Comparison of ENCODE assay signal across 8 cellular contexts in the genomic region with DNA sequence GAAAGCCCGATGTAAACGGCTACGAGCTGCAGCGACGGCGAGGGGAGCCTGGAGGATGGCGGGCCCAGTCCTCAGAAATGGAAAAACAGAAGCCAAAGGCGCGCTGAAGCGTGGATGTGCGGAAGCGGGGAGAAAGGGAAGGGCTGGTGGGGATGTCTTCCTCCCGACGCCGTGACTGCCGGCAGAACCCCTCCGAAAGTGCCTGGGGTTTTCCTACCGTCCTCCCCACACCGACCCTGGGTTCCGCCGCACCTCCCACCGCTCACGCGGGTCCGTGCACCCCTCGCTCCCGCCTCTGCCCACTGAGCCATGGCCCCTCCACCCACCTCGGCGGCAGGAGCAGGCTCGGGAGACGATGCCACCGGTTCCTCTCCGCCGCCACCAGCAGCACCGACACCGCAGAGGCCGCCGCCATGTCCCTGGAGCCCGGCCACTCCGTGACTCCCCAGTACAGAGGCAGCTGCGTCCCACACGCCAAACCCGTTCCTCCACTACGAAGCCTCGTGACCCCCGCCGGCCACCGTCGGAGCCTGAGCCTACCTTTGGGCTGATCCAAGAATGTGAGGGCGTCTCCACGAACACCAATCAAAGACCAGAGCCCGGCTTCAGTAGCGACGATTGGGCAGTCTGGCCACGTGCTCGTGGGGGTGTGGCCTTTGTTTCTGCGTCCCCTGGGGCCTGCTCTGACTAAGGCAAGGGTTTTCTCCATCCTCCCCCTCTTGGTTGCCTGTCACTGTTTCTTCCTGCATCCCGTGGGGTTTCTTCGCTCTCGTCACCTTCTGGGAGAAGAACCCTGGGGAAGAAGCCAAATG. TPM values are rescaled to one million over a fixed set of nuclear protein-coding genes. Genes with fewer than 3 reads are reported as not detected.
A peak's percentile ranks its signal among the peaks of the same experiment; 100 is the strongest.
DNase-seq lines count a peak whose midpoint lies in the region; ATAC-seq, FAIRE-seq and TF ChIP-seq lines count a peak whose summit lies in the region.

A gene (minus strand): TSS at position 471 of the 812 bp plus-strand sequence. CDS start 56 bp downstream, at position 415.

- H3K9me3 Mint-ChIP-seq in activated T-cell treated with anti-CD3 and anti-CD28 coated beads, Interleukin-2, amount 50 U/mL, for 72 hours = no peaks in the 10 kb centered on the region

- FAIRE-seq in RCC 7860 (lab: Jason Lieb, UNC) = peak; percentile 86

- ATAC-seq in GM21717 (IDR thresholded peaks at IDR 0.05; ENCODE audit: unreplicated experiment) = peak; percentile 99
- peak; percentile 98 to 99 for ATAC-seq in activated T-cell treated with anti-CD3 and anti-CD28 coated beads, Interleukin-2, amount 50 U/mL, for 72 hours (replicated peaks in 1 of 2)

- peaks cover 1 to 5% of the 10 kb centered on the region in 2 donors for H3K36me3 Mint-ChIP-seq in activated T-cell treated with anti-CD3 and anti-CD28 coated beads, Interleukin-2, amount 50 U/mL, for 72 hours (ENCODE audit: insufficient read depth in 2 of 2)

- in situ Hi-C loops in KBM-7 (cut with MboI; ENCODE audit: low pct_unique_long_range_greater_than_20kb, low sequenced_read_pairs) = no loop called here

- TF ChIP-seq EP300 in esophagus muscularis mucosa (IDR thresholded peaks at IDR 0.05) = no peak

- H3K27me3 Mint-ChIP-seq in activated T-cell treated with anti-CD3 and anti-CD28 coated beads, Interleukin-2, amount 50 U/mL, for 72 hours (ENCODE audit: low read depth) = no peaks in the 10 kb centered on the region

- H3K27ac Mint-ChIP-seq in activated T-cell treated with anti-CD3 and anti-CD28 coated beads, Interleukin-2, amount 50 U/mL, for 72 hours = peak within 1 kb of the TSS; percentile 99

- TF ChIP-seq CTCF in esophagus muscularis mucosa (IDR thresholded peaks at IDR 0.05) = peak in 1 of 3 experiments; percentile 19

- peak within 1 kb of the TSS; percentile 87 to 97 (median 93) for H3K4me3 ChIP-seq in esophagus muscularis mucosa
- peak within 1 kb of the TSS; percentile 88 to 89 for H3K4me3 ChIP-seq in muscle layer of duodenum (ENCODE audit: low read depth in 1 of 2, low read length in 2 of 2)

- H3K4me3 Mint-ChIP-seq in activated T-cell treated with anti-CD3 and anti-CD28 coated beads, Interleukin-2, amount 50 U/mL, for 72 hours = peak within 1 kb of the TSS; percentile 94 to 98

- H3K4me1 ChIP-seq in esophagus muscularis mucosa = peaks cover 12 to 29% (median 23%) of the 10 kb centered on the region in 4 donors
- peaks cover 6 to 7% of the 10 kb centered on the region in 2 donors for H3K4me1 ChIP-seq in muscle layer of duodenum (ENCODE audit: control insufficient read depth in 1 of 2, insufficient read depth in 2 of 2, low read length in 2 of 2)

- H3K9me3 ChIP-seq in esophagus muscularis mucosa (no peaks in the 10 kb centered on the region), muscle layer of duodenum (ENCODE audit: control insufficient read depth in 1 of 2, low read length in 2 of 2) (no peaks in the 10 kb centered on the region)

- DNase-seq in DMS153 treated with DMSO at 0.1 percent for 48 hours (lab: John Stamatoyannopoulos, UW; ENCODE audit: unreplicated experiment) (peak; percentile 97), KBM-7 (peak; percentile 99), RCC 7860 (ENCODE audit: low spot score) (peak; percentile 97), esophagus muscularis mucosa (ENCODE audit: extremely low spot score) (peak; percentile 100)
- DNase-seq in activated T-cell treated with anti-CD3 and anti-CD28 coated beads, Interleukin-2, amount 50 U/mL, for 72 hours = peak; percentile 97 to 99
- DNase-seq in stimulated activated CD8-positive, alpha-beta memory T cell treated with anti-CD3 and anti-CD28 coated beads, Interleukin-7, amount 100 ng/mL, for 4 hours (ENCODE audit: low read depth in 2 of 2) = peak; percentile 95 to 98

- no peaks in the 10 kb centered on the region for H3K27me3 ChIP-seq in esophagus muscularis mucosa
- no peaks in the 10 kb centered on the region for H3K27me3 ChIP-seq in muscle layer of duodenum (ENCODE audit: low read depth, low read length)

- H3K4me1 Mint-ChIP-seq in activated T-cell treated with anti-CD3 and anti-CD28 coated beads, Interleukin-2, amount 50 U/mL, for 72 hours (ENCODE audit: low read depth) = peaks cover 52% of the 10 kb centered on the region

- peak; percentile 37 for TF ChIP-seq POLR2A in esophagus muscularis mucosa (IDR thresholded peaks at IDR 0.05; ENCODE audit: low read depth)

- under 1% methylated on average over 27 of the region's 60 CpGs for WGBS in esophagus muscularis mucosa

- peak within 1 kb of the TSS; percentile 89 to 96 (median 92) for H3K27ac ChIP-seq in esophagus muscularis mucosa (replicated peaks in 1 of 4)
- peak within 1 kb of the TSS; percentile 80 for H3K27ac ChIP-seq in muscle layer of duodenum (ENCODE audit: low read length)

- intact Hi-C loops in esophagus muscularis mucosa (cut with DNase I) = no loop called here

- H3K36me3 ChIP-seq in esophagus muscularis mucosa (no peaks in the 10 kb centered on the region), muscle layer of duodenum (ENCODE audit: control insufficient read depth in 1 of 2, insufficient read depth in 2 of 2, low read length in 2 of 2) (no peaks in the 10 kb centered on the region)

RNA-seq across cellular contexts. Expression of the gene that starts here (rescaled TPM):
- total RNA-seq in activated T-cell treated with anti-CD3 and anti-CD28 coated beads, Interleukin-2, amount 50 U/mL, for 72 hours = 10 to 100 TPM; 35.5 to 40.8 TPM
- total RNA-seq in esophagus muscularis mucosa = 10 to 100 TPM; 26.4 to 37.3 (median 27.8) TPM

Comparison
In these comparisons a context has a peak if more than half of its experiments do, and no peak if none do; other contexts are left out.
1. Peak in every context shown above with its lines: DNase-seq, ATAC-seq, H3K4me3 ChIP-seq and H3K27ac ChIP-seq.